In the genomic region with DNA sequence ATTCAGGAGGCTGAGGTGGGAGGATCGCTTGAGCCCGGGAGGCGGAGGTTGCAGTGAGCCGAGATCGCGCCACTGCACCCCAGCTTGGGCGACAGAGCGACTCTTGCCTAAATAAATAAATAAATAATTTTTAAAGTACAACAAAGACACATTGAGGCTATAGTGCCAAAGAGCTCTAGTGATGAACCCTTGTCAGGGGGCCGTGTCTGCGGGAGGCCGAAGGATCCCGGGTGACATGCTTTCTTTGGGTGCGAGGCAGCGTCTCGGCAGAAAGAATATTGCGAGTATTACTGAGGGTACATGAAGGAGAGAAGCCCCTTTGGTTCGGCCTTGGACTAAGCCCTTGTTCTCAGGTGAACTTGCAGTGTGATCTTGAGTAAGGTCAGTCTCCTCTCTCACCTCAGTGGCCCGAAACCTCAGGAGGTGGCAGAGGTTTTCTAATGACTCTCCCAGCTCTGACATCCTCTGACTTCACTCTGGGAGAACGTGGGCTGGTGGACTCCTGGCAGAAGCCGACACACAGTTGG, we compare ENCODE assay signal across 8 cellular contexts. TPM values are rescaled to one million over a fixed set of nuclear protein-coding genes. Genes with fewer than 3 reads are reported as not detected.
DNase-seq lines count a peak whose midpoint lies in the region; ATAC-seq lines count a peak whose summit lies in the region.

No MANE protein-coding gene starts in this region.

- peak overlapping the region; percentile 26 to 37 for H3K27ac Mint-ChIP-seq in activated naive CD4-positive, alpha-beta T cell treated with anti-CD3 and anti-CD28 coated beads, Interleukin-2, amount 50 U/mL, for 72 hours
- peak overlapping the region; percentile 56 for H3K27ac Mint-ChIP-seq in stimulated activated naive B cell treated with anti-CD40 and anti-IgM and Interleukin-4, amounts not matched to agents 10 μg/mL and 1 μg/mL and 100 μg/mL, for 72 hours

- H3K9me3 Mint-ChIP-seq in activated naive CD4-positive, alpha-beta T cell treated with anti-CD3 and anti-CD28 coated beads, Interleukin-2, amount 50 U/mL, for 72 hours = no peaks in the 10 kb centered on the region
- no peaks in the 10 kb centered on the region for H3K9me3 Mint-ChIP-seq in stimulated activated naive B cell treated with anti-CD40 and anti-IgM and Interleukin-4, amounts not matched to agents 10 μg/mL and 1 μg/mL and 100 μg/mL, for 72 hours

- no peaks in the 10 kb centered on the region for H3K9me3 ChIP-seq in iPS-18c (ENCODE audit: control insufficient read depth, insufficient read depth, low read length)

- peak overlapping the region; percentile 91 to 92 for H3K4me3 Mint-ChIP-seq in stimulated activated naive B cell treated with anti-CD40 and anti-IgM and Interleukin-4, amounts not matched to agents 10 μg/mL and 1 μg/mL and 100 μg/mL, for 72 hours

- H3K27me3 Mint-ChIP-seq in stimulated activated naive B cell treated with anti-CD40 and anti-IgM and Interleukin-4, amounts not matched to agents 10 μg/mL and 1 μg/mL and 100 μg/mL, for 72 hours = peaks cover 0 to 5% of the 10 kb centered on the region in 2 donors

- H3K36me3 Mint-ChIP-seq in activated naive CD4-positive, alpha-beta T cell treated with anti-CD3 and anti-CD28 coated beads, Interleukin-2, amount 50 U/mL, for 72 hours = peaks cover 7% of the 10 kb centered on the region in 2 donors
- no peaks in the 10 kb centered on the region for H3K36me3 Mint-ChIP-seq in stimulated activated naive B cell treated with anti-CD40 and anti-IgM and Interleukin-4, amounts not matched to agents 10 μg/mL and 1 μg/mL and 100 μg/mL, for 72 hours

- peaks cover 13 to 18% of the 10 kb centered on the region in 2 donors for H3K4me1 Mint-ChIP-seq in stimulated activated naive B cell treated with anti-CD40 and anti-IgM and Interleukin-4, amounts not matched to agents 10 μg/mL and 1 μg/mL and 100 μg/mL, for 72 hours

- H3K4me3 ChIP-seq in iPS-18c (ENCODE audit: insufficient read depth, low read depth, low read length) = peak overlapping the region; percentile 91

- DNase-seq in activated naive CD4-positive, alpha-beta T cell treated with anti-CD3 and anti-CD28 coated beads, Interleukin-2, amount 50 U/mL, for 72 hours (ENCODE audit: low spot score in 2 of 2) = no peak
- no peak for DNase-seq in stimulated activated naive B cell treated with anti-CD40 and anti-IgM and Interleukin-4, amounts not matched to agents 10 μg/mL and 1 μg/mL and 100 μg/mL, for 72 hours
- DNase-seq in GDM1 (lab: John Stamatoyannopoulos, UW) = no peak
- no peak for DNase-seq in NCI-H1105 (lab: John Stamatoyannopoulos, UW)
- DNase-seq in SK-N-DZ (ENCODE audit: low spot score) = no peak

- ATAC-seq in HG02678 (IDR thresholded peaks at IDR 0.05; ENCODE audit: unreplicated experiment) = peak; percentile 19
- no peak for ATAC-seq in activated naive CD4-positive, alpha-beta T cell treated with anti-CD3 and anti-CD28 coated beads, Interleukin-2, amount 50 U/mL, for 72 hours
- no peak for ATAC-seq in stimulated activated naive B cell treated with anti-CD40 and anti-IgM and Interleukin-4, amounts not matched to agents 10 μg/mL and 1 μg/mL and 100 μg/mL, for 72 hours (replicated peaks)
- no peak for ATAC-seq in GM21529 (IDR thresholded peaks at IDR 0.05; ENCODE audit: unreplicated experiment)

RNA-seq across cellular contexts. Expression of a gene that starts 0.4 kb away (rescaled TPM):
- 1 to 10 TPM; 7.0 to 7.6 TPM for total RNA-seq in activated naive CD4-positive, alpha-beta T cell treated with anti-CD3 and anti-CD28 coated beads, Interleukin-2, amount 50 U/mL, for 72 hours
- polyA plus RNA-seq in SK-N-DZ (2014; cell fraction: cytosol; rRNA removed) = 6.0 and 7.4 TPM in 2 replicates
- polyA plus RNA-seq in SK-N-DZ (2014; cell fraction: nucleus; rRNA removed) = 6.5 and 8.5 TPM in 2 replicates
